Comparison of ENCODE assay signal across 16 cellular contexts in genomic region chr5:74334434-74335364, GRCh38.
"Had no signal": no experiment of that assay in that cellular context is flagged by ENCODE, and none has a peak within 500 bp of the region (broad histone marks: within the 10 kb centered on the region; RNA-seq: fewer than 3 reads in every experiment).

No MANE protein-coding gene starts in this region.

- DNase-seq: activated CD4-positive, alpha-beta T cell treated with anti-CD3 and anti-CD28 coated beads for 36 hours; activated CD8-positive, alpha-beta memory T cell treated with anti-CD3 and anti-CD28 coated beads, Interleukin-2, amount 50 U/mL, for 48 hours; activated CD8-positive, alpha-beta T cell treated with anti-CD3 and anti-CD28 coated beads for 36 hours; central memory CD4-positive, alpha-beta T cell; effector CD8-positive, alpha-beta T cell; right cardiac atrium; stimulated activated CD4-positive, alpha-beta T cell treated with anti-CD3 and anti-CD28 coated beads, Interleukin-2, amount 100 ng/mL, for 24 hours; stimulated activated naive B cell treated with anti-CD40 and anti-IgM and Interleukin-4, amounts not matched to agents 10 μg/mL and 1 μg/mL and 100 μg/mL, for 72 hours; WERI-Rb-1 had no signal

- H3K36me3 ChIP-seq: neutrophil, tibial nerve, WERI-Rb-1 had no signal

- H3K9me3 Mint-ChIP-seq: activated CD8-positive, alpha-beta T cell treated with anti-CD3 and anti-CD28 coated beads for 36 hours; mesothelial cell of epicardium; stimulated activated naive B cell treated with anti-CD40 and anti-IgM and Interleukin-4, amounts not matched to agents 10 μg/mL and 1 μg/mL and 100 μg/mL, for 72 hours; T-helper 2 cell treated with Interferon-gamma antibody and Interleukin-4, amounts not matched to agents 5 μg/mL and 100 μg/mL, for 36 hours had no signal

- H3K27ac Mint-ChIP-seq: activated CD4-positive, alpha-beta T cell treated with anti-CD3 and anti-CD28 coated beads for 36 hours; activated CD8-positive, alpha-beta T cell treated with anti-CD3 and anti-CD28 coated beads for 36 hours; mesothelial cell of epicardium; stimulated activated naive B cell treated with anti-CD40 and anti-IgM and Interleukin-4, amounts not matched to agents 10 μg/mL and 1 μg/mL and 100 μg/mL, for 72 hours; T-helper 2 cell treated with Interferon-gamma antibody and Interleukin-4, amounts not matched to agents 5 μg/mL and 100 μg/mL, for 36 hours had no signal

- H3K4me1 Mint-ChIP-seq: activated CD4-positive, alpha-beta T cell treated with anti-CD3 and anti-CD28 coated beads for 36 hours; stimulated activated naive B cell treated with anti-CD40 and anti-IgM and Interleukin-4, amounts not matched to agents 10 μg/mL and 1 μg/mL and 100 μg/mL, for 72 hours had no signal

- H3K4me3 Mint-ChIP-seq: activated CD4-positive, alpha-beta T cell treated with anti-CD3 and anti-CD28 coated beads for 36 hours; activated CD8-positive, alpha-beta T cell treated with anti-CD3 and anti-CD28 coated beads for 36 hours; mesothelial cell of epicardium; stimulated activated naive B cell treated with anti-CD40 and anti-IgM and Interleukin-4, amounts not matched to agents 10 μg/mL and 1 μg/mL and 100 μg/mL, for 72 hours; T-helper 2 cell treated with Interferon-gamma antibody and Interleukin-4, amounts not matched to agents 5 μg/mL and 100 μg/mL, for 36 hours had no signal

- H3K27ac ChIP-seq: coronary artery, epithelial cell of prostate, hepatocyte, neutrophil, tibial nerve, WERI-Rb-1 had no signal

- H3K9me3 ChIP-seq: neutrophil had no signal

- H3K36me3 Mint-ChIP-seq: mesothelial cell of epicardium; stimulated activated naive B cell treated with anti-CD40 and anti-IgM and Interleukin-4, amounts not matched to agents 10 μg/mL and 1 μg/mL and 100 μg/mL, for 72 hours had no signal

- H3K27me3 ChIP-seq: hepatocyte, tibial nerve had no signal

- H3K4me3 ChIP-seq: coronary artery, hepatocyte, tibial nerve had no signal
